16 cellular contexts compared by ENCODE assay signal in the genomic region with DNA sequence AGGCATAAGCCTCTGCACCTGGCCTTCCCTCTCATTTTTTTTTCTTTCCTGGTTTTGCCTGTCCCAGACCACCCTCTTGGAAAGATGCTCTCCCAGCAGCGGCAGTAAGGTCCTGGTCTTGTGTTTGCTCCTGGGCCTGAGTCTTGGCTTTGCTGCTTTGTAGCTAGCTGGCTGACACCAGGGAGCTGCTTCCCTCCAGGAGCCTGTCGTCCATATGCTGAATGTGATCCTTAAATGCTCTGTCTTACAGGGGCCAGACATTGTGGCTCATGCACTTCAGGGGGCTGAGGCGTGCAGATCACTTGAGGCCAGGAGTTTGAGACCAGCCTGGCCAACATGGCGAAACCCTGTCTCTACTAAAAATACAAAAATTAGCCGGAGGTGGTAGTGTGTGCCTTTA. TPM values are rescaled to one million over a fixed set of nuclear protein-coding genes. Genes with fewer than 3 reads are reported as not detected.
DNase-seq lines count a peak whose midpoint lies in the region; ATAC-seq and TF ChIP-seq lines count a peak whose summit lies in the region.
"Had no signal": no experiment of that assay in that cellular context is flagged by ENCODE, and none has a peak within 500 bp of the region (broad histone marks: within the 10 kb centered on the region; RNA-seq: fewer than 3 reads in every experiment).

No MANE protein-coding gene starts in this region.

- TF ChIP-seq CTCF in brain (conservative IDR thresholded peaks at IDR 0.05), result no peak
- TF ChIP-seq CTCF in right lobe of liver (IDR thresholded peaks at IDR 0.05), result no peak
- TF ChIP-seq CTCF in suprapubic skin (IDR thresholded peaks at IDR 0.05), result no peak

- H3K36me3 Mint-ChIP-seq in brain, result no peaks in the 10 kb centered on the region
- H3K36me3 Mint-ChIP-seq: activated CD4-positive, alpha-beta memory T cell treated with anti-CD3 and anti-CD28 coated beads for 36 hours had no signal

- TF ChIP-seq POLR2A in right lobe of liver (IDR thresholded peaks at IDR 0.05) (no peak), suprapubic skin (IDR thresholded peaks at IDR 0.05) (no peak)

- WGBS in right lobe of liver (ENCODE audit: insufficient coverage, low coverage, low lambda C conversion rate, missing lambda C conversion rate), result 60% methylated on average over 5 of the region's 5 CpGs
- WGBS in suprapubic skin, result 34% methylated on average over 5 of the region's 5 CpGs

- H3K4me1 ChIP-seq in right lobe of liver, result peaks cover 0 to 51% (median 26%) of the 10 kb centered on the region in 4 donors
- peaks cover 61% of the 10 kb centered on the region for H3K4me1 ChIP-seq in suprapubic skin

- H3K27ac Mint-ChIP-seq in brain, result peak overlapping the region in 4 of 5 experiments; percentile 60 to 89 (median 76)
- H3K27ac Mint-ChIP-seq: activated CD4-positive, alpha-beta memory T cell treated with anti-CD3 and anti-CD28 coated beads for 36 hours; T-helper 2 cell treated with Interferon-gamma antibody and Interleukin-4, amounts not matched to agents 5 μg/mL and 100 μg/mL, for 36 hours had no signal

- ATAC-seq in right lobe of liver, result no peak

- H3K9me3 ChIP-seq in right lobe of liver (no peaks in the 10 kb centered on the region), suprapubic skin (no peaks in the 10 kb centered on the region)

- H3K36me3 ChIP-seq in right lobe of liver (no peaks in the 10 kb centered on the region), suprapubic skin (no peaks in the 10 kb centered on the region)

- DNase-seq in NCI-H69 (lab: John Stamatoyannopoulos, UW) (peak; percentile 59), right lobe of liver (no peak), suprapubic skin (ENCODE audit: low spot score in 2 of 2) (no peak), GM19240 (ENCODE audit: insufficient read length, low spot score) (no peak), superior temporal gyrus (ENCODE audit: extremely low spot score) (no peak), NCI-H1105 (lab: John Stamatoyannopoulos, UW) (no peak)
- no peak for DNase-seq in NK-92 treated with Interleukin-12 subunit alpha and Interleukin-12 subunit beta, amount 100 ng/mL, for 24 hours (lab: John Stamatoyannopoulos, UW)
- DNase-seq: activated CD4-positive, alpha-beta memory T cell treated with anti-CD3 and anti-CD28 coated beads for 36 hours; DND-41; foreskin melanocyte; KBM-7; NCI-H1694; Right ventricle myocardium superior; stimulated activated CD8-positive, alpha-beta memory T cell treated with anti-CD3 and anti-CD28 coated beads, Interleukin-4, amount 100 ng/mL, for 48 hours had no signal

- H3K27ac ChIP-seq in right lobe of liver, result peak overlapping the region in 2 of 3 donors; percentile 52 to 61
- H3K27ac ChIP-seq in suprapubic skin, result peak overlapping the region; percentile 76

- H3K4me1 Mint-ChIP-seq in brain, result peaks cover 47% of the 10 kb centered on the region

- no peak for TF ChIP-seq EP300 in suprapubic skin (IDR thresholded peaks at IDR 0.05)

- H3K9me3 Mint-ChIP-seq in brain, result no peaks in the 10 kb centered on the region
- H3K9me3 Mint-ChIP-seq: activated CD4-positive, alpha-beta memory T cell treated with anti-CD3 and anti-CD28 coated beads for 36 hours; T-helper 2 cell treated with Interferon-gamma antibody and Interleukin-4, amounts not matched to agents 5 μg/mL and 100 μg/mL, for 36 hours had no signal

- intact Hi-C loops in right lobe of liver (cut with DNase I), result no loop called here

- H3K4me3 Mint-ChIP-seq in brain, result no peak overlapping the region
- H3K4me3 Mint-ChIP-seq: activated CD4-positive, alpha-beta memory T cell treated with anti-CD3 and anti-CD28 coated beads for 36 hours; T-helper 2 cell treated with Interferon-gamma antibody and Interleukin-4, amounts not matched to agents 5 μg/mL and 100 μg/mL, for 36 hours had no signal

- no peaks in the 10 kb centered on the region for H3K27me3 Mint-ChIP-seq in brain
- H3K27me3 Mint-ChIP-seq: activated CD4-positive, alpha-beta memory T cell treated with anti-CD3 and anti-CD28 coated beads for 36 hours had no signal

- H3K27me3 ChIP-seq in right lobe of liver, result no peaks in the 10 kb centered on the region
- H3K27me3 ChIP-seq in suprapubic skin, result no peaks in the 10 kb centered on the region

- no peak overlapping the region for H3K4me3 ChIP-seq in right lobe of liver
- no peak overlapping the region for H3K4me3 ChIP-seq in suprapubic skin

RNA-seq across cellular contexts. Expression of a gene that starts 17.2 kb away (rescaled TPM):
- polyA plus RNA-seq in brain (ENCODE audit: insufficient read depth, low read depth, low replicate concordance), result 27.6 TPM
- 100 to 1,000 TPM in 2 of 6 experiments, 10 to 100 TPM in 4; 48.4 to 109 (median 97.8) TPM for total RNA-seq in right lobe of liver
- 100 to 1,000 TPM; 143 to 186 (median 150) TPM for total RNA-seq in suprapubic skin
